ENCODE assay signal across 20 cellular contexts in the genomic region with DNA sequence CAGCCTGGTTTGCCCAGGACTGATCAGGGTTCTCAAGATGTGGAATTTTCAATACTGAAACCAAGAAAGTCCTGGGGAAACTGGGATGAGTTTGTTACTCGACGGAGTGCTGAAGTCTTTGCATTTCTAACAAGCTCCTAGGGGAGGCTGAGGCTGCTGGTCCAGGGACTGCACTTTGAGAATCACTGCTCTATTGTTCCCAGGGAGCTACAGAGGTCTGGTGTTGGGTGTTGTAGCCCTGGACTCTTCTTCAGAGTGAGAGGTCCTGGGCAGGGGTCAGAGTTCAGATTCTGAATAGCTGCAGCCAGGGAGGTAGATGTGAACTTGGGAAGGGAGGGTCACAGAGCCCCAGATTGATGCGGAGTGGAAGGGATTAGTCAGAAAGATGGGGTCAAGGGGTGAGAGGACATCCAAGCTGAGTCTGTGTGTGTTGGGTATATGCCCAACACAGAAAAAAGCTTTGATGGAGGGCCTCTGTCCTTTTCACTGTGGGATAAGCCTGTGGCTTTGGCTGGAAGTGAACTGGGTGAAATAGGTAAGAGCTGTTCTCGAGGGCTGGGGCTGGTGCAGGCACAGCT. TPM values are rescaled to one million over a fixed set of nuclear protein-coding genes. Genes with fewer than 3 reads are reported as not detected.
A peak's percentile ranks its signal among the peaks of the same experiment; 100 is the strongest.
DNase-seq lines count a peak whose midpoint lies in the region; ATAC-seq, FAIRE-seq and TF ChIP-seq lines count a peak whose summit lies in the region.
"Had no signal": no experiment of that assay in that cellular context is flagged by ENCODE, and none has a peak within 500 bp of the region (broad histone marks: within the 10 kb centered on the region; RNA-seq: fewer than 3 reads in every experiment).

No MANE protein-coding gene starts in this region.

- intact Hi-C loops in posterior vena cava (cut with DNase I), result no loop called here

- H4K20me1 ChIP-seq in Karpas-422 (ENCODE audit: insufficient read depth, low read depth, low read length), result no peaks in the 10 kb centered on the region

- 54% methylated on average over 4 of the region's 4 CpGs for WGBS in liver
- 65 to 69% (median 69%) methylated on average over 4 of the region's 4 CpGs for WGBS in small intestine, 3 donors

- peak; percentile 11 for DNase-seq in Karpas-422
- DNase-seq in small intestine, result peak; percentile 60
- DNase-seq in DMS 273 treated with DMSO at 0.1 percent for 48 hours (lab: John Stamatoyannopoulos, UW), result no peak
- DNase-seq in activated CD4-positive, alpha-beta T cell treated with anti-CD3 and anti-CD28 coated beads for 4 hours, result no peak
- no peak for DNase-seq in posterior vena cava (ENCODE audit: low spot score)
- DNase-seq: DMS79, IMR-90, NCI-H1417, NCI-H1930, NCI-H524 had no signal

- H3K9me2 ChIP-seq in Karpas-422 (replicated peaks; ENCODE audit: insufficient read depth, low read length), result no peaks in the 10 kb centered on the region

- H3K79me2 ChIP-seq in Karpas-422 (ENCODE audit: low read length), result no peaks in the 10 kb centered on the region

- peak; percentile 42 to 57 for TF ChIP-seq RAD21 in liver (IDR thresholded peaks at IDR 0.05)

- ATAC-seq in HG02642 (IDR thresholded peaks at IDR 0.05; ENCODE audit: poor library complexity, unreplicated experiment), result no peak
- ATAC-seq: GM12878 had no signal

- TF ChIP-seq CTCF in liver (IDR thresholded peaks at IDR 0.05; ENCODE audit: low read depth, low read length, missing input control), result no peak

- H3K36me3 ChIP-seq in Karpas-422 (ENCODE audit: insufficient read depth, low read length) (no peaks in the 10 kb centered on the region), liver (ENCODE audit: control insufficient read depth in 4 of 4, insufficient read depth in 3 of 4, low read depth in 1 of 4, low read length in 3 of 4) (no peaks in the 10 kb centered on the region), small intestine (ENCODE audit: control insufficient read depth in 2 of 2, insufficient read depth in 2 of 2, low read length in 2 of 2) (peaks cover 0 to 3% of the 10 kb centered on the region in 2 donors)
- H3K36me3 ChIP-seq: HAP-1 had no signal

- H3K4me2 ChIP-seq in Karpas-422 (ENCODE audit: low read depth, low read length, poor library complexity, severe bottlenecking), result no peak overlapping the region

- no peak for FAIRE-seq in small intestine (lab: Jason Lieb, UNC)
- FAIRE-seq: GM12878, GM18507, RCC 7860 had no signal

- no peak overlapping the region for H2AFZ ChIP-seq in Karpas-422 (ENCODE audit: low read length)

- no peaks in the 10 kb centered on the region for H3K9me3 ChIP-seq in Karpas-422 (ENCODE audit: low read length)
- H3K9me3 ChIP-seq in liver (ENCODE audit: control insufficient read depth in 4 of 4, low read length in 3 of 4), result no peaks in the 10 kb centered on the region
- no peaks in the 10 kb centered on the region for H3K9me3 ChIP-seq in small intestine (ENCODE audit: control insufficient read depth, low read depth)
- H3K9me3 ChIP-seq: HAP-1 had no signal

- H3K4me1 ChIP-seq in Karpas-422 (ENCODE audit: low read length) (no peaks in the 10 kb centered on the region), liver (ENCODE audit: control insufficient read depth in 4 of 4, insufficient read depth in 4 of 4, low read length in 3 of 4) (peaks cover 4 to 13% (median 8%) of the 10 kb centered on the region in 4 donors), small intestine (ENCODE audit: control insufficient read depth in 2 of 2, insufficient read depth in 1 of 2, low read depth in 1 of 2, low read length in 1 of 2) (peaks cover 0 to 2% of the 10 kb centered on the region in 2 donors)
- H3K4me1 ChIP-seq: HAP-1 had no signal

- H3K27me3 ChIP-seq in Karpas-422 (ENCODE audit: low read length) (no peaks in the 10 kb centered on the region), liver (ENCODE audit: control insufficient read depth in 4 of 4, insufficient read depth in 4 of 4, low read length in 3 of 4) (no peaks in the 10 kb centered on the region), small intestine (ENCODE audit: control insufficient read depth in 2 of 2, insufficient read depth in 2 of 2, low read length in 2 of 2) (no peaks in the 10 kb centered on the region)

- H3K4me3 ChIP-seq in Karpas-422 (ENCODE audit: low read length), result no peak overlapping the region
- H3K4me3 ChIP-seq in liver (ENCODE audit: low read depth in 1 of 3, low read length in 3 of 3), result no peak overlapping the region
- H3K4me3 ChIP-seq in small intestine (ENCODE audit: low read depth in 1 of 2, low read length in 2 of 2), result no peak overlapping the region
- H3K4me3 ChIP-seq: GM12878, HAP-1 had no signal

- H3K9ac ChIP-seq in Karpas-422 (ENCODE audit: low read length) (no peak overlapping the region), liver (ENCODE audit: low read depth in 1 of 2, low read length in 2 of 2) (no peak overlapping the region)

- no peak overlapping the region for H3K27ac ChIP-seq in Karpas-422 (ENCODE audit: low read length)
- peak overlapping the region; percentile 39 for H3K27ac ChIP-seq in cingulate gyrus (ENCODE audit: low read depth, low read length)
- peak overlapping the region in 1 of 2 donors; percentile 34 for H3K27ac ChIP-seq in liver (ENCODE audit: low read depth in 1 of 2, low read length in 2 of 2)
- H3K27ac ChIP-seq in small intestine (ENCODE audit: low read depth in 1 of 2, low read length in 1 of 2), result peak overlapping the region in 1 of 2 donors; percentile 2

TF ChIP-seq in liver, 16 proteins besides CTCF, POLR2A, EP300 and RAD21 (continues in another document):
- no peak for TF ChIP-seq GABPA (IDR thresholded peaks at IDR 0.05 in 1 of 2, conservative IDR thresholded peaks at IDR 0.05 in 1 of 2)
- TF ChIP-seq YY1 (IDR thresholded peaks at IDR 0.05), result peak; percentile 84
- peak; percentile 97 for TF ChIP-seq RXRA (IDR thresholded peaks at IDR 0.05)
- TF ChIP-seq NR2F2 (IDR thresholded peaks at IDR 0.05), result peak; percentile 93
- TF ChIP-seq EGR1 (IDR thresholded peaks at IDR 0.05; ENCODE audit: low read depth in 2 of 2), result peak; percentile 63 to 96
- peak; percentile 90 for TF ChIP-seq SP1 (IDR thresholded peaks at IDR 0.05)
- peak; percentile 100 for TF ChIP-seq JUND (IDR thresholded peaks at IDR 0.05)
- TF ChIP-seq FOXA2 (IDR thresholded peaks at IDR 0.05), result no peak
- TF ChIP-seq, protein P1, sequence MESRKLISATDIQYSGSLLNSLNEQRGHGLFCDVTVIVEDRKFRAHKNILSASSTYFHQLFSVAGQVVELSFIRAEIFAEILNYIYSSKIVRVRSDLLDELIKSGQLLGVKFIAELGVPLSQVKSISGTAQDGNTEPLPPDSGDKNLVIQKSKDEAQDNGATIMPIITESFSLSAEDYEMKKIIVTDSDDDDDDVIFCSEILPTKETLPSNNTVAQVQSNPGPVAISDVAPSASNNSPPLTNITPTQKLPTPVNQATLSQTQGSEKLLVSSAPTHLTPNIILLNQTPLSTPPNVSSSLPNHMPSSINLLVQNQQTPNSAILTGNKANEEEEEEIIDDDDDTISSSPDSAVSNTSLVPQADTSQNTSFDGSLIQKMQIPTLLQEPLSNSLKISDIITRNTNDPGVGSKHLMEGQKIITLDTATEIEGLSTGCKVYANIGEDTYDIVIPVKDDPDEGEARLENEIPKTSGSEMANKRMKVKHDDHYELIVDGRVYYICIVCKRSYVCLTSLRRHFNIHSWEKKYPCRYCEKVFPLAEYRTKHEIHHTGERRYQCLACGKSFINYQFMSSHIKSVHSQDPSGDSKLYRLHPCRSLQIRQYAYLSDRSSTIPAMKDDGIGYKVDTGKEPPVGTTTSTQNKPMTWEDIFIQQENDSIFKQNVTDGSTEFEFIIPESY (IDR thresholded peaks at IDR 0.05), result peak; percentile 28
- no peak for TF ChIP-seq TAF1 (conservative IDR thresholded peaks at IDR 0.05)
- TF ChIP-seq REST (IDR thresholded peaks at IDR 0.05), result peak; percentile 68
- TF ChIP-seq HNF4G (IDR thresholded peaks at IDR 0.05), result no peak

RNA-seq across cellular contexts. Expression of gene TMEM238L, which starts 14.1 kb away (rescaled TPM):
- not detected in 2 replicates for total RNA-seq in Karpas-422 (2014; rRNA removed; shearing (Covaris generic); ENCODE audit: low replicate concordance)
- total RNA-seq in liver (1 to 10 TPM in 1 of 2 donors, not detected in 1; 4.2 TPM), posterior vena cava (not detected)
- polyA plus RNA-seq in liver (1 to 10 TPM in 1 of 2 donors, under 1 TPM in 1; 0.85 to 1.2 TPM), small intestine (10 to 100 TPM; 20.0 to 26.8 (median 21.2) TPM)
- total RNA-seq: A673, G401, GM12878, IMR-90, LHCN-M2 had no signal
- polyA plus RNA-seq: GM12878, IMR-90 had no signal

RNA-seq across cellular contexts. Expression of gene PIRT, which starts 48.1 kb away (rescaled TPM):
- total RNA-seq in Karpas-422 (2014; rRNA removed; shearing (Covaris generic); ENCODE audit: low replicate concordance), result not detected in 2 replicates
- not detected for total RNA-seq in liver
- under 1 TPM in 1 of 2 donors, not detected in 1; 0.18 TPM for polyA plus RNA-seq in liver
- polyA plus RNA-seq in small intestine, result 10 to 100 TPM in 1 of 3 donors, not detected in 2; 10.8 TPM
- total RNA-seq in posterior vena cava, result not detected
- total RNA-seq: A673, G401, GM12878, IMR-90, LHCN-M2 had no signal
- polyA plus RNA-seq: GM12878, IMR-90 had no signal

RNA-seq across cellular contexts. Expression of gene TMEM220, which starts 60.0 kb away (rescaled TPM):
- not detected in 2 replicates for total RNA-seq in Karpas-422 (2014; rRNA removed; shearing (Covaris generic); ENCODE audit: low replicate concordance)
- total RNA-seq in liver, result 10 to 100 TPM; 19.6 to 27.5 TPM
- 100 to 1,000 TPM in 1 of 2 donors, 10 to 100 TPM in 1; 30.0 to 126 TPM for polyA plus RNA-seq in liver
- 10 to 100 TPM; 12.4 to 61.3 (median 38.0) TPM for polyA plus RNA-seq in small intestine
- 10 to 100 TPM; 11.8 to 15.2 TPM for total RNA-seq in posterior vena cava

Comparison
In these comparisons a context has a peak if more than half of its experiments do, and no peak if none do; other contexts are left out.
1. DNase-seq: peak in Karpas-422 (single experiment) and small intestine (single experiment); none in DMS 273 treated with DMSO at 0.1 percent for 48 hours (single experiment), activated CD4-positive, alpha-beta T cell treated with anti-CD3 and anti-CD28 coated beads for 4 hours (0 of 2) and posterior vena cava (single experiment).
2. RNA of gene TMEM220, which starts 60.0 kb away (total RNA-seq): 19.6 to 27.5 TPM in liver and 11.8 to 15.2 TPM in posterior vena cava; not detected in Karpas-422; every median in the first group is over 10 times any median in the second.